Comparison of ENCODE assay signal across 30 cellular contexts in genomic region chr19:43847246-43847645, GRCh38. TPM values are rescaled to one million over a fixed set of nuclear protein-coding genes. Genes with fewer than 3 reads are reported as not detected.
DNase-seq lines count a peak whose midpoint lies in the region; ATAC-seq, FAIRE-seq and TF ChIP-seq lines count a peak whose summit lies in the region.
"Had no signal": no experiment of that assay in that cellular context is flagged by ENCODE, and none has a peak within 500 bp of the region (broad histone marks: within the 10 kb centered on the region; RNA-seq: fewer than 3 reads in every experiment).

No MANE protein-coding gene starts in this region.

- no peaks in the 10 kb centered on the region for H3K4me1 ChIP-seq in muscle layer of duodenum (ENCODE audit: control insufficient read depth in 1 of 2, insufficient read depth in 2 of 2, low read length in 2 of 2)
- H3K4me1 ChIP-seq: HAP-1, left lung, tibial nerve had no signal

- ATAC-seq in GM18867 (IDR thresholded peaks at IDR 0.05; ENCODE audit: unreplicated experiment) = no peak
- ATAC-seq: left lung, sciatic nerve had no signal

- H3K27ac ChIP-seq in muscle layer of duodenum (ENCODE audit: low read length) = no peak overlapping the region
- H3K27ac ChIP-seq: cardiac muscle cell, left lung, neutrophil, tibial nerve had no signal

- peaks cover 80 to 84% of the 10 kb centered on the region in 2 donors for H3K9me3 ChIP-seq in muscle layer of duodenum (ENCODE audit: control insufficient read depth in 1 of 2, low read length in 2 of 2)

- FAIRE-seq in bronchial epithelial cell (lab: Jason Lieb, UNC) = no peak
- FAIRE-seq: colon, GM18507, islet of Langerhans had no signal

- H3K36me3 ChIP-seq in bronchial epithelial cell (ENCODE audit: control insufficient read depth, insufficient read depth, low read length) (peaks cover 5% of the 10 kb centered on the region), muscle layer of duodenum (ENCODE audit: control insufficient read depth in 1 of 2, insufficient read depth in 2 of 2, low read length in 2 of 2) (peaks cover 42 to 90% of the 10 kb centered on the region in 2 donors)
- H3K36me3 ChIP-seq: neutrophil had no signal

- H3K4me3 ChIP-seq in bronchial epithelial cell (ENCODE audit: low read depth, low read length) (no peak overlapping the region), muscle layer of duodenum (ENCODE audit: low read depth in 1 of 2, low read length in 2 of 2) (peak overlapping the region; percentile 31 to 54)
- H3K4me3 ChIP-seq: cardiac muscle cell, HAP-1, left lung, tibial nerve had no signal

- H3K27me3 ChIP-seq in bronchial epithelial cell (ENCODE audit: control insufficient read depth, insufficient read depth, low read length) (no peaks in the 10 kb centered on the region), muscle layer of duodenum (ENCODE audit: low read depth, low read length) (no peaks in the 10 kb centered on the region)
- H3K27me3 ChIP-seq: cardiac muscle cell, left lung, neutrophil, tibial nerve had no signal

- DNase-seq in ELR (ENCODE audit: low read depth) (peak; percentile 1), HT1080 (ENCODE audit: low read depth) (peak; percentile 0), bronchial epithelial cell (ENCODE audit: low read depth) (peak; percentile 1), HPDE6-E6E7 (ENCODE audit: extremely low spot score) (no peak)
- no peak for DNase-seq in activated CD4-positive, alpha-beta T cell treated with anti-CD3 and anti-CD28 coated beads, Interleukin-2, amount 50 U/mL, for 48 hours
- DNase-seq: activated CD4-positive, alpha-beta T cell treated with anti-CD3 and anti-CD28 coated beads for 48 hours; aorta; C1 segment of cervical spinal cord; Calu3; DND-41; effector memory CD4-positive, alpha-beta T cell; erythroblast; left lung; naive B cell; NCI-H1092; NCI-H1694; NCI-H510A; posterior cingulate gyrus; stimulated activated CD4-positive, alpha-beta T cell treated with anti-CD3 and anti-CD28 coated beads, Interleukin-4, amount 100 ng/mL, for 24 hours had no signal

- no peak for TF ChIP-seq CTCF in bronchial epithelial cell (IDR thresholded peaks at IDR 0.05; ENCODE audit: insufficient read depth, low read length, severe bottlenecking)

RNA-seq across cellular contexts. Expression of gene ZNF283, which starts 20.1 kb away (rescaled TPM):
- total RNA-seq in HT1080 (2014; rRNA removed; shearing (Covaris generic)) = 4.3 and 6.0 TPM in 2 replicates
- polyA plus RNA-seq in HT1080 (2015; cell fraction: cytosol; rRNA removed) = 2.6 and 2.7 TPM in 2 replicates
- 12.2 and 12.9 TPM in 2 replicates for polyA plus RNA-seq in HT1080 (2015; cell fraction: nucleus; rRNA removed)
- 9.1 and 12.4 TPM in 2 replicates for total RNA-seq in bronchial epithelial cell

RNA-seq across cellular contexts. Expression of gene ZNF404, which starts 36.5 kb away (rescaled TPM):
- total RNA-seq in HT1080 (2014; rRNA removed; shearing (Covaris generic)) = 1.1 and 1.2 TPM in 2 replicates
- 3.5 and 4.1 TPM in 2 replicates for polyA plus RNA-seq in HT1080 (2015; cell fraction: cytosol; rRNA removed)
- 12.3 and 15.3 TPM in 2 replicates for polyA plus RNA-seq in HT1080 (2015; cell fraction: nucleus; rRNA removed)
- total RNA-seq in bronchial epithelial cell = 1.3 and 2.0 TPM in 2 replicates

RNA-seq across cellular contexts. Expression of gene LYPD5, which starts 45.0 kb away (rescaled TPM):
- 0.07 and 0.37 TPM in 2 replicates for total RNA-seq in HT1080 (2014; rRNA removed; shearing (Covaris generic))
- polyA plus RNA-seq in HT1080 (2015; cell fraction: cytosol; rRNA removed) = not detected in 2 replicates
- polyA plus RNA-seq in HT1080 (2015; cell fraction: nucleus; rRNA removed) = not detected in 2 replicates
- 0.38 and 0.53 TPM in 2 replicates for total RNA-seq in bronchial epithelial cell
- total RNA-seq: cardiac muscle cell had no signal
- polyA plus RNA-seq: IgD-negative memory B cell had no signal

Comparison
In these comparisons a context has a peak if more than half of its experiments do, and no peak if none do; other contexts are left out.
1. DNase-seq: peak in ELR (single experiment), HT1080 (single experiment) and bronchial epithelial cell (single experiment); none in activated CD4-positive, alpha-beta T cell treated with anti-CD3 and anti-CD28 coated beads, Interleukin-2, amount 50 U/mL, for 48 hours (0 of 2) and HPDE6-E6E7 (single experiment).